Comparison of ENCODE assay signal across 29 cellular contexts in genomic region chr10:127207081-127207480, GRCh38. TPM values are rescaled to one million over a fixed set of nuclear protein-coding genes. Genes with fewer than 3 reads are reported as not detected.
"Had no signal": no experiment of that assay in that cellular context is flagged by ENCODE, and none has a peak within 500 bp of the region (broad histone marks: within the 10 kb centered on the region; RNA-seq: fewer than 3 reads in every experiment).

No MANE protein-coding gene starts in this region.

- DNase-seq: kidney; left colon; left lung; lower lobe of right lung; mammary epithelial cell; mesenchymal stem cell; naive thymus-derived CD8-positive, alpha-beta T cell; nucleus accumbens; pancreas; posterior cingulate gyrus; retina; right cardiac atrium; stimulated activated CD4-positive, alpha-beta T cell treated with anti-CD3 and anti-CD28 coated beads, Interleukin-12 subunit alpha, Interleukin-12 subunit beta, amount 100 ng/mL, for 4 hours; stimulated activated CD4-positive, alpha-beta T cell treated with anti-CD3 and anti-CD28 coated beads, Interleukin-15, amount 100 ng/mL, for 24 hours; stimulated activated CD4-positive, alpha-beta T cell treated with anti-CD3 and anti-CD28 coated beads, Interleukin-2, amount 100 ng/mL, for 24 hours; stimulated activated CD4-positive, alpha-beta T cell treated with anti-CD3 and anti-CD28 coated beads, Interleukin-4, amount 100 ng/mL, for 1 hour; stimulated activated naive B cell treated with anti-CD40 and anti-IgM and Interleukin-4, amounts not matched to agents 10 μg/mL and 1 μg/mL and 100 μg/mL, for 72 hours; stimulated activated naive CD8-positive, alpha-beta T cell treated with anti-CD3 and anti-CD28 coated beads, Interleukin-15, Interleukin-2, amounts not matched to agents 100 U/mL and 50 U/mL, for 24 hours; stomach; testis; thyroid gland; transverse colon; upper lobe of left lung had no signal

- H3K27me3 ChIP-seq: left lung, pancreas, stomach, testis, thyroid gland, transverse colon, upper lobe of left lung had no signal

- H3K9me3 ChIP-seq: left lung, lower lobe of right lung, pancreas, prostate gland, stomach, testis, thyroid gland, transverse colon, upper lobe of left lung had no signal

- H3K4me1 ChIP-seq: left lung, lower lobe of right lung, pancreas, prostate gland, stomach, testis, thyroid gland, transverse colon, upper lobe of left lung had no signal

- H3K27ac ChIP-seq: left lung, lower lobe of right lung, pancreas, prostate gland, skin epidermis, stomach, testis, thyroid gland, transverse colon, upper lobe of left lung had no signal

- ATAC-seq: left lung; lower lobe of right lung; naive thymus-derived CD8-positive, alpha-beta T cell; pancreas; sciatic nerve; stimulated activated naive B cell treated with anti-CD40 and anti-IgM and Interleukin-4, amounts not matched to agents 10 μg/mL and 1 μg/mL and 100 μg/mL, for 72 hours; stimulated activated naive CD8-positive, alpha-beta T cell treated with anti-CD3 and anti-CD28 coated beads, Interleukin-15, Interleukin-2, amounts not matched to agents 100 U/mL and 50 U/mL, for 24 hours had no signal

- H3K4me3 ChIP-seq: left lung, lower lobe of right lung, pancreas, prostate gland, skin epidermis, stomach, testis, thyroid gland, transverse colon, upper lobe of left lung had no signal

- FAIRE-seq: islet of Langerhans, kidney, pancreas had no signal

- H3K36me3 ChIP-seq: left lung, pancreas, prostate gland, thyroid gland, transverse colon, upper lobe of left lung had no signal

RNA-seq across cellular contexts. Expression of gene INSYN2A, which starts 10.7 kb away (rescaled TPM):
- total RNA-seq: liver; lower lobe of right lung; mucosa of gallbladder; naive thymus-derived CD8-positive, alpha-beta T cell; right cardiac atrium; sciatic nerve had no signal
